ENCODE assay signal across 1 cellular context in genomic region chr17:27633312-27634025, GRCh38.
TF ChIP-seq lines count a peak whose summit lies in the region.

No MANE protein-coding gene starts in this region.

TF ChIP-seq in K562, 482 proteins besides CTCF, POLR2A, EP300 and RAD21 (continues in another document):
- TF ChIP-seq HNRNPL (IDR thresholded peaks at IDR 0.05; ENCODE audit: low read depth, low read length) (0 out of 2 replicates have a peak, but pooled peaks have one; percentile 22), KHSRP (IDR thresholded peaks at IDR 0.05) (no peak), DMBX1 (CRISPR knock-in tag; IDR thresholded peaks at IDR 0.05; ENCODE audit: borderline replicate concordance) (peak; percentile 54), ZNF592 (IDR thresholded peaks at IDR 0.05) (peak; percentile 76), ZNF165 (CRISPR knock-in tag; IDR thresholded peaks at IDR 0.05; ENCODE audit: borderline replicate concordance) (no peak), BDP1 (IDR thresholded peaks at IDR 0.05; ENCODE audit: insufficient read depth, insufficient read length) (no peak), SMAD2 (IDR thresholded peaks at IDR 0.05; ENCODE audit: low read depth, low read length) (no peak), MAFF (IDR thresholded peaks at IDR 0.05; ENCODE audit: low read length) (peak; percentile 81; the same call in 1 of the 2 replicates), ZNF57 (CRISPR knock-in tag; IDR thresholded peaks at IDR 0.05) (no peak), ZNF778 (CRISPR knock-in tag; IDR thresholded peaks at IDR 0.05) (no peak), DPF2 (IDR thresholded peaks at IDR 0.05) (peak; percentile 54), U2AF1 (optimal IDR thresholded peaks at IDR 0.05; ENCODE audit: low read depth, low read length) (no peak), RBM14 (IDR thresholded peaks at IDR 0.05; ENCODE audit: borderline replicate concordance, insufficient read depth, low read depth, low read length) (no peak), POLR2H (tag; IDR thresholded peaks at IDR 0.05; ENCODE audit: low read depth) (no peak), NR2C2 (CRISPR knock-in tag; IDR thresholded peaks at IDR 0.05) (no peak), NR2C2 (tag; IDR thresholded peaks at IDR 0.05) (0 out of 2 replicates have a peak, but pooled peaks have one; percentile 16), C11orf30 (IDR thresholded peaks at IDR 0.05; ENCODE audit: low read depth) (peak; percentile 90), PTRF (tag; IDR thresholded peaks at IDR 0.05) (no peak), SMARCC2 (IDR thresholded peaks at IDR 0.05; ENCODE audit: low read depth) (peak; percentile 47; the same call in 1 of the 2 replicates), ZNF316 (IDR thresholded peaks at IDR 0.05) (peak; percentile 92), NFIC (IDR thresholded peaks at IDR 0.05) (peak; percentile 29), HES1 (IDR thresholded peaks at IDR 0.05; ENCODE audit: low read depth) (no peak), BACH1 (tag; IDR thresholded peaks at IDR 0.05) (peak; percentile 81), MBD2 (IDR thresholded peaks at IDR 0.05; ENCODE audit: borderline replicate concordance, low read depth) (no peak), KLF1 (tag; IDR thresholded peaks at IDR 0.05) (no peak), CBFA2T3 (IDR thresholded peaks at IDR 0.05) (peak; percentile 48), ZNF384 (IDR thresholded peaks at IDR 0.05; ENCODE audit: low read depth, low read length) (no peak), HDAC2 (IDR thresholded peaks at IDR 0.05) (no peak), PHB2 (IDR thresholded peaks at IDR 0.05; ENCODE audit: low read depth) (no peak), ZKSCAN8 (CRISPR knock-in tag; IDR thresholded peaks at IDR 0.05) (0 out of 2 replicates have a peak, but pooled peaks have one; percentile 46), MLLT1 (IDR thresholded peaks at IDR 0.05) (no peak), CXXC5 (CRISPR knock-in tag; IDR thresholded peaks at IDR 0.05) (0 out of 2 replicates have a peak, but pooled peaks have one; percentile 17), L3MBTL2 (IDR thresholded peaks at IDR 0.05) (no peak), MCM5 (IDR thresholded peaks at IDR 0.05; ENCODE audit: low read depth) (no peak), JUND (IDR thresholded peaks at IDR 0.05; ENCODE audit: borderline replicate concordance, low read depth, low read length) (peak; percentile 65), JUND (tag; IDR thresholded peaks at IDR 0.05; ENCODE audit: borderline replicate concordance, low read depth, low read length) (peak; percentile 56; the same call in 1 of the 3 replicates), ARID1B (IDR thresholded peaks at IDR 0.05) (peak; percentile 54)
- TF ChIP-seq, protein P1, sequence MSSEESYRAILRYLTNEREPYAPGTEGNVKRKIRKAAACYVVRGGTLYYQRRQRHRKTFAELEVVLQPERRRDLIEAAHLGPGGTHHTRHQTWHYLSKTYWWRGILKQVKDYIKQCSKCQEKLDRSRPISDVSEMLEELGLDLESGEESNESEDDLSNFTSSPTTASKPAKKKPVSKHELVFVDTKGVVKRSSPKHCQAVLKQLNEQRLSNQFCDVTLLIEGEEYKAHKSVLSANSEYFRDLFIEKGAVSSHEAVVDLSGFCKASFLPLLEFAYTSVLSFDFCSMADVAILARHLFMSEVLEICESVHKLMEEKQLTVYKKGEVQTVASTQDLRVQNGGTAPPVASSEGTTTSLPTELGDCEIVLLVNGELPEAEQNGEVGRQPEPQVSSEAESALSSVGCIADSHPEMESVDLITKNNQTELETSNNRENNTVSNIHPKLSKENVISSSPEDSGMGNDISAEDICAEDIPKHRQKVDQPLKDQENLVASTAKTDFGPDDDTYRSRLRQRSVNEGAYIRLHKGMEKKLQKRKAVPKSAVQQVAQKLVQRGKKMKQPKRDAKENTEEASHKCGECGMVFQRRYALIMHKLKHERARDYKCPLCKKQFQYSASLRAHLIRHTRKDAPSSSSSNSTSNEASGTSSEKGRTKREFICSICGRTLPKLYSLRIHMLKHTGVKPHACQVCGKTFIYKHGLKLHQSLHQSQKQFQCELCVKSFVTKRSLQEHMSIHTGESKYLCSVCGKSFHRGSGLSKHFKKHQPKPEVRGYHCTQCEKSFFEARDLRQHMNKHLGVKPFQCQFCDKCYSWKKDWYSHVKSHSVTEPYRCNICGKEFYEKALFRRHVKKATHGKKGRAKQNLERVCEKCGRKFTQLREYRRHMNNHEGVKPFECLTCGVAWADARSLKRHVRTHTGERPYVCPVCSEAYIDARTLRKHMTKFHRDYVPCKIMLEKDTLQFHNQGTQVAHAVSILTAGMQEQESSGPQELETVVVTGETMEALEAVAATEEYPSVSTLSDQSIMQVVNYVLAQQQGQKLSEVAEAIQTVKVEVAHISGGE (CRISPR knock-in tag; IDR thresholded peaks at IDR 0.05), result 0 out of 6 replicates have a peak, but pooled peaks of 1 of the 3 experiments have one; percentile 20
- TF ChIP-seq, protein P2, sequence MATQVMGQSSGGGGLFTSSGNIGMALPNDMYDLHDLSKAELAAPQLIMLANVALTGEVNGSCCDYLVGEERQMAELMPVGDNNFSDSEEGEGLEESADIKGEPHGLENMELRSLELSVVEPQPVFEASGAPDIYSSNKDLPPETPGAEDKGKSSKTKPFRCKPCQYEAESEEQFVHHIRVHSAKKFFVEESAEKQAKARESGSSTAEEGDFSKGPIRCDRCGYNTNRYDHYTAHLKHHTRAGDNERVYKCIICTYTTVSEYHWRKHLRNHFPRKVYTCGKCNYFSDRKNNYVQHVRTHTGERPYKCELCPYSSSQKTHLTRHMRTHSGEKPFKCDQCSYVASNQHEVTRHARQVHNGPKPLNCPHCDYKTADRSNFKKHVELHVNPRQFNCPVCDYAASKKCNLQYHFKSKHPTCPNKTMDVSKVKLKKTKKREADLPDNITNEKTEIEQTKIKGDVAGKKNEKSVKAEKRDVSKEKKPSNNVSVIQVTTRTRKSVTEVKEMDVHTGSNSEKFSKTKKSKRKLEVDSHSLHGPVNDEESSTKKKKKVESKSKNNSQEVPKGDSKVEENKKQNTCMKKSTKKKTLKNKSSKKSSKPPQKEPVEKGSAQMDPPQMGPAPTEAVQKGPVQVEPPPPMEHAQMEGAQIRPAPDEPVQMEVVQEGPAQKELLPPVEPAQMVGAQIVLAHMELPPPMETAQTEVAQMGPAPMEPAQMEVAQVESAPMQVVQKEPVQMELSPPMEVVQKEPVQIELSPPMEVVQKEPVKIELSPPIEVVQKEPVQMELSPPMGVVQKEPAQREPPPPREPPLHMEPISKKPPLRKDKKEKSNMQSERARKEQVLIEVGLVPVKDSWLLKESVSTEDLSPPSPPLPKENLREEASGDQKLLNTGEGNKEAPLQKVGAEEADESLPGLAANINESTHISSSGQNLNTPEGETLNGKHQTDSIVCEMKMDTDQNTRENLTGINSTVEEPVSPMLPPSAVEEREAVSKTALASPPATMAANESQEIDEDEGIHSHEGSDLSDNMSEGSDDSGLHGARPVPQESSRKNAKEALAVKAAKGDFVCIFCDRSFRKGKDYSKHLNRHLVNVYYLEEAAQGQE (CRISPR knock-in tag; IDR thresholded peaks at IDR 0.05; ENCODE audit: low read depth), result no peak
- TF ChIP-seq, protein P3, sequence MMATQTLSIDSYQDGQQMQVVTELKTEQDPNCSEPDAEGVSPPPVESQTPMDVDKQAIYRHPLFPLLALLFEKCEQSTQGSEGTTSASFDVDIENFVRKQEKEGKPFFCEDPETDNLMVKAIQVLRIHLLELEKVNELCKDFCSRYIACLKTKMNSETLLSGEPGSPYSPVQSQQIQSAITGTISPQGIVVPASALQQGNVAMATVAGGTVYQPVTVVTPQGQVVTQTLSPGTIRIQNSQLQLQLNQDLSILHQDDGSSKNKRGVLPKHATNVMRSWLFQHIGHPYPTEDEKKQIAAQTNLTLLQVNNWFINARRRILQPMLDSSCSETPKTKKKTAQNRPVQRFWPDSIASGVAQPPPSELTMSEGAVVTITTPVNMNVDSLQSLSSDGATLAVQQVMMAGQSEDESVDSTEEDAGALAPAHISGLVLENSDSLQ (IDR thresholded peaks at IDR 0.05), result 0 out of 2 replicates have a peak, but pooled peaks have one; percentile 7
- TF ChIP-seq, protein P4, sequence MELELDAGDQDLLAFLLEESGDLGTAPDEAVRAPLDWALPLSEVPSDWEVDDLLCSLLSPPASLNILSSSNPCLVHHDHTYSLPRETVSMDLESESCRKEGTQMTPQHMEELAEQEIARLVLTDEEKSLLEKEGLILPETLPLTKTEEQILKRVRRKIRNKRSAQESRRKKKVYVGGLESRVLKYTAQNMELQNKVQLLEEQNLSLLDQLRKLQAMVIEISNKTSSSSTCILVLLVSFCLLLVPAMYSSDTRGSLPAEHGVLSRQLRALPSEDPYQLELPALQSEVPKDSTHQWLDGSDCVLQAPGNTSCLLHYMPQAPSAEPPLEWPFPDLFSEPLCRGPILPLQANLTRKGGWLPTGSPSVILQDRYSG (tag; conservative IDR thresholded peaks at IDR 0.05; ENCODE audit: low read depth), result no peak
- TF ChIP-seq, protein P5, sequence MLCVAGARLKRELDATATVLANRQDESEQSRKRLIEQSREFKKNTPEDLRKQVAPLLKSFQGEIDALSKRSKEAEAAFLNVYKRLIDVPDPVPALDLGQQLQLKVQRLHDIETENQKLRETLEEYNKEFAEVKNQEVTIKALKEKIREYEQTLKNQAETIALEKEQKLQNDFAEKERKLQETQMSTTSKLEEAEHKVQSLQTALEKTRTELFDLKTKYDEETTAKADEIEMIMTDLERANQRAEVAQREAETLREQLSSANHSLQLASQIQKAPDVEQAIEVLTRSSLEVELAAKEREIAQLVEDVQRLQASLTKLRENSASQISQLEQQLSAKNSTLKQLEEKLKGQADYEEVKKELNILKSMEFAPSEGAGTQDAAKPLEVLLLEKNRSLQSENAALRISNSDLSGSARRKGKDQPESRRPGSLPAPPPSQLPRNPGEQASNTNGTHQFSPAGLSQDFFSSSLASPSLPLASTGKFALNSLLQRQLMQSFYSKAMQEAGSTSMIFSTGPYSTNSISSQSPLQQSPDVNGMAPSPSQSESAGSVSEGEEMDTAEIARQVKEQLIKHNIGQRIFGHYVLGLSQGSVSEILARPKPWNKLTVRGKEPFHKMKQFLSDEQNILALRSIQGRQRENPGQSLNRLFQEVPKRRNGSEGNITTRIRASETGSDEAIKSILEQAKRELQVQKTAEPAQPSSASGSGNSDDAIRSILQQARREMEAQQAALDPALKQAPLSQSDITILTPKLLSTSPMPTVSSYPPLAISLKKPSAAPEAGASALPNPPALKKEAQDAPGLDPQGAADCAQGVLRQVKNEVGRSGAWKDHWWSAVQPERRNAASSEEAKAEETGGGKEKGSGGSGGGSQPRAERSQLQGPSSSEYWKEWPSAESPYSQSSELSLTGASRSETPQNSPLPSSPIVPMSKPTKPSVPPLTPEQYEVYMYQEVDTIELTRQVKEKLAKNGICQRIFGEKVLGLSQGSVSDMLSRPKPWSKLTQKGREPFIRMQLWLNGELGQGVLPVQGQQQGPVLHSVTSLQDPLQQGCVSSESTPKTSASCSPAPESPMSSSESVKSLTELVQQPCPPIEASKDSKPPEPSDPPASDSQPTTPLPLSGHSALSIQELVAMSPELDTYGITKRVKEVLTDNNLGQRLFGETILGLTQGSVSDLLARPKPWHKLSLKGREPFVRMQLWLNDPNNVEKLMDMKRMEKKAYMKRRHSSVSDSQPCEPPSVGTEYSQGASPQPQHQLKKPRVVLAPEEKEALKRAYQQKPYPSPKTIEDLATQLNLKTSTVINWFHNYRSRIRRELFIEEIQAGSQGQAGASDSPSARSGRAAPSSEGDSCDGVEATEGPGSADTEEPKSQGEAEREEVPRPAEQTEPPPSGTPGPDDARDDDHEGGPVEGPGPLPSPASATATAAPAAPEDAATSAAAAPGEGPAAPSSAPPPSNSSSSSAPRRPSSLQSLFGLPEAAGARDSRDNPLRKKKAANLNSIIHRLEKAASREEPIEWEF (CRISPR knock-in tag; IDR thresholded peaks at IDR 0.05), result peak; percentile 89; the same call in 1 of the 2 replicates
